In genomic region chr5:66608501-66608900, GRCh38 we compare ENCODE assay signal across 1 cellular context.
TF ChIP-seq lines count a peak whose summit lies in the region.

No MANE protein-coding gene starts in this region.

TF ChIP-seq in GM23338, 12 proteins besides CTCF, POLR2A, EP300 and RAD21 (continued from another document):
- no peak for TF ChIP-seq ZNF462 (CRISPR knock-in tag; IDR thresholded peaks at IDR 0.05)
- TF ChIP-seq REST (IDR thresholded peaks at IDR 0.05; ENCODE audit: unreplicated experiment): no peak
- no peak for TF ChIP-seq NANOG (IDR thresholded peaks at IDR 0.05; ENCODE audit: borderline replicate concordance)
